In genomic region chr1:20219053-20219452, GRCh38 we compare ENCODE assay signal across 5 cellular contexts. TPM values are rescaled to one million over a fixed set of nuclear protein-coding genes. Genes with fewer than 3 reads are reported as not detected.
"Had no signal": no experiment of that assay in that cellular context is flagged by ENCODE, and none has a peak within 500 bp of the region (broad histone marks: within the 10 kb centered on the region; RNA-seq: fewer than 3 reads in every experiment).

No MANE protein-coding gene starts in this region.

RNA-seq across cellular contexts. Expression of gene PLA2G2C, which starts 32.7 kb away (rescaled TPM):
- total RNA-seq: activated B cell treated with CpG ODN at 0.5 μM for 24 hours; activated CD4-positive, alpha-beta T cell treated with anti-CD3 and anti-CD28 coated beads, Interleukin-2, amount 10 ng/mL, durations not matched to agents 7 days and 5 days; activated CD8-positive, alpha-beta memory T cell treated with anti-CD3 and anti-CD28 coated beads, Interleukin-2, amount 10 ng/mL, durations not matched to agents 7 days and 5 days; activated CD8-positive, alpha-beta T cell treated with anti-CD3 and anti-CD28 coated beads, Interleukin-2, amount 10 ng/mL, durations not matched to agents 7 days and 5 days; WTC11 had no signal
